In genomic region chr16:11816123-11816522, GRCh38 we compare ENCODE assay signal across 21 cellular contexts.
"Had no signal": no experiment of that assay in that cellular context is flagged by ENCODE, and none has a peak within 500 bp of the region (broad histone marks: within the 10 kb centered on the region; RNA-seq: fewer than 3 reads in every experiment).

No MANE protein-coding gene starts in this region.

- H3K27me3 Mint-ChIP-seq: effector memory CD8-positive, alpha-beta T cell; natural killer cell treated with Interleukin-12 subunit alpha and Interleukin-12 subunit beta and Interleukin-15 and Interleukin-18, amount 100 ng/mL, for 72 hours; type B pancreatic cell had no signal

- H3K27ac ChIP-seq: coronary artery, neural progenitor cell, prostate gland, right atrium auricular region, stomach, tibial artery had no signal

- H3K4me1 Mint-ChIP-seq: neural progenitor cell had no signal

- H3K4me3 ChIP-seq: coronary artery, lung, neural progenitor cell, prostate gland, right atrium auricular region, smooth muscle cell, stomach, tibial artery had no signal

- ATAC-seq: effector memory CD8-positive, alpha-beta T cell; left lobe of liver; natural killer cell treated with Interleukin-12 subunit alpha and Interleukin-12 subunit beta and Interleukin-15 and Interleukin-18, amount 100 ng/mL, for 72 hours; sciatic nerve had no signal

- H3K4me1 ChIP-seq: neural progenitor cell, prostate gland, right atrium auricular region had no signal

- H3K9me3 ChIP-seq: prostate gland, right atrium auricular region, stomach, tibial artery had no signal

- H3K27ac Mint-ChIP-seq: effector memory CD8-positive, alpha-beta T cell; memory B cell; natural killer cell treated with Interleukin-12 subunit alpha and Interleukin-12 subunit beta and Interleukin-15 and Interleukin-18, amount 100 ng/mL, for 72 hours; neural progenitor cell; type B pancreatic cell had no signal

- H3K4me3 Mint-ChIP-seq: effector memory CD8-positive, alpha-beta T cell; memory B cell; natural killer cell treated with Interleukin-12 subunit alpha and Interleukin-12 subunit beta and Interleukin-15 and Interleukin-18, amount 100 ng/mL, for 72 hours; neural progenitor cell; type B pancreatic cell had no signal

- H3K9me3 Mint-ChIP-seq: effector memory CD8-positive, alpha-beta T cell; memory B cell; natural killer cell treated with Interleukin-12 subunit alpha and Interleukin-12 subunit beta and Interleukin-15 and Interleukin-18, amount 100 ng/mL, for 72 hours; neural progenitor cell; type B pancreatic cell had no signal

- H3K36me3 Mint-ChIP-seq: memory B cell; natural killer cell treated with Interleukin-12 subunit alpha and Interleukin-12 subunit beta and Interleukin-15 and Interleukin-18, amount 100 ng/mL, for 72 hours; neural progenitor cell; type B pancreatic cell had no signal

- H3K27me3 ChIP-seq: neural progenitor cell, right atrium auricular region, stomach, tibial artery had no signal

- H3K36me3 ChIP-seq: neural progenitor cell, prostate gland, right atrium auricular region, stomach, tibial artery had no signal

- DNase-seq: effector memory CD8-positive, alpha-beta T cell; head of caudate nucleus; nucleus accumbens; stimulated activated CD4-positive, alpha-beta T cell treated with anti-CD3 and anti-CD28 coated beads, Interleukin-12 subunit alpha, Interleukin-12 subunit beta, amount 100 ng/mL, for 4 hours; stimulated activated CD4-positive, alpha-beta T cell treated with anti-CD3 and anti-CD28 coated beads, Interleukin-1b, Interleukin-23, amount 100 ng/mL, for 48 hours; stimulated activated CD4-positive, alpha-beta T cell treated with anti-CD3 and anti-CD28 coated beads, Interleukin-4, amount 100 ng/mL, for 1 hour; stimulated activated CD8-positive, alpha-beta memory T cell treated with anti-CD3 and anti-CD28 coated beads, Interleukin-4, amount 100 ng/mL, for 48 hours; stimulated activated naive CD4-positive, alpha-beta T cell; stomach; tibial artery had no signal
